In genomic region chr3:27423463-27423862, GRCh38 we compare ENCODE assay signal across 15 cellular contexts. TPM values are rescaled to one million over a fixed set of nuclear protein-coding genes. Genes with fewer than 3 reads are reported as not detected.
A peak's percentile ranks its signal among the peaks of the same experiment; 100 is the strongest.
DNase-seq lines count a peak whose midpoint lies in the region; ATAC-seq and TF ChIP-seq lines count a peak whose summit lies in the region.
"Had no signal": no experiment of that assay in that cellular context is flagged by ENCODE, and none has a peak within 500 bp of the region (broad histone marks: within the 10 kb centered on the region; RNA-seq: fewer than 3 reads in every experiment).

No MANE protein-coding gene starts in this region.

- H3K9me3 Mint-ChIP-seq in stimulated activated effector memory CD8-positive, alpha-beta T cell treated with anti-CD3 and anti-CD28 coated beads, Interleukin-12 subunit alpha, Interleukin-12 subunit beta, amount 100 ng/mL, for 72 hours = no peaks in the 10 kb centered on the region
- H3K9me3 Mint-ChIP-seq: activated T-cell treated with anti-CD3 and anti-CD28 coated beads, Interleukin-2, amount 50 U/mL, for 72 hours had no signal

- no peak overlapping the region for H3K27ac ChIP-seq in PC-3 (ENCODE audit: low read length)
- H3K27ac ChIP-seq in psoas muscle = peak overlapping the region; percentile 54
- H3K27ac ChIP-seq: parathyroid adenoma, tibial artery had no signal

- no peaks in the 10 kb centered on the region for H3K9me3 ChIP-seq in PC-3 (ENCODE audit: low read length)
- no peaks in the 10 kb centered on the region for H3K9me3 ChIP-seq in psoas muscle
- H3K9me3 ChIP-seq: tibial artery had no signal

- no peaks in the 10 kb centered on the region for H3F3A ChIP-seq in PC-3 (ENCODE audit: low read length, unreplicated experiment)

- DNase-seq in EL (peak; percentile 74), PC-3 (peak; percentile 67), epithelial cell of esophagus (ENCODE audit: low read depth) (peak; percentile 56), psoas muscle (no peak), Kasumi-1 (lab: John Stamatoyannopoulos, UW) (no peak), NCI-H1092 treated with DMSO at 0.1 percent for 48 hours (lab: John Stamatoyannopoulos, UW) (no peak), kidney glomerular epithelial cell (lab: John Stamatoyannopoulos, UW) (no peak)
- DNase-seq in stimulated activated effector memory CD8-positive, alpha-beta T cell treated with anti-CD3 and anti-CD28 coated beads, Interleukin-12 subunit alpha, Interleukin-12 subunit beta, amount 100 ng/mL, for 72 hours (ENCODE audit: low spot score in 2 of 2) = no peak
- DNase-seq: activated CD4-positive, CD25-positive, alpha-beta regulatory T cell treated with anti-CD3 and anti-CD28 coated beads, Interleukin-2, amount 50 U/mL, for 72 hours; activated T-cell treated with anti-CD3 and anti-CD28 coated beads, Interleukin-2, amount 50 U/mL, for 72 hours; midbrain; NCI-H2081 treated with DMSO at 0.1 percent for 48 hours; tibial artery had no signal

- H3K4me1 ChIP-seq in PC-3 (ENCODE audit: insufficient read depth, low read length) = peaks cover 15% of the 10 kb centered on the region
- H3K4me1 ChIP-seq in psoas muscle = peaks cover 22% of the 10 kb centered on the region
- H3K4me1 ChIP-seq: parathyroid adenoma had no signal

- POLR2A ChIA-PET in PC-3 (lab: Charles Lee; ENCODE audit: unreplicated experiment) = no interaction called here

- H3K27me3 ChIP-seq in PC-3 (ENCODE audit: low read length) = no peaks in the 10 kb centered on the region
- no peaks in the 10 kb centered on the region for H3K27me3 ChIP-seq in psoas muscle (ENCODE audit: insufficient read depth in 3 of 3, low read length in 2 of 3)
- H3K27me3 ChIP-seq: tibial artery had no signal

- H3K4me3 ChIP-seq in PC-3 (ENCODE audit: low read length) = no peak overlapping the region
- H3K4me3 ChIP-seq in epithelial cell of esophagus (ENCODE audit: low read length) = no peak overlapping the region
- peak overlapping the region; percentile 25 for H3K4me3 ChIP-seq in psoas muscle
- H3K4me3 ChIP-seq: K562, tibial artery had no signal

- ATAC-seq in PC-3 (peak; percentile 81), psoas muscle (peak; percentile 94 to 97 (median 96))
- ATAC-seq in stimulated activated effector memory CD8-positive, alpha-beta T cell treated with anti-CD3 and anti-CD28 coated beads, Interleukin-12 subunit alpha, Interleukin-12 subunit beta, amount 100 ng/mL, for 72 hours = no peak
- ATAC-seq: K562 had no signal

- H3K36me3 Mint-ChIP-seq in stimulated activated effector memory CD8-positive, alpha-beta T cell treated with anti-CD3 and anti-CD28 coated beads, Interleukin-12 subunit alpha, Interleukin-12 subunit beta, amount 100 ng/mL, for 72 hours = peaks cover 84% of the 10 kb centered on the region

- no TSS peak for BruUV-seq in PC-3 (replicated peaks; lab: Mats Ljungman, UMichigan)

- H3K4me2 ChIP-seq in PC-3 (ENCODE audit: low read length) = no peak overlapping the region

- 41 to 53% (median 48%) methylated on average over 5 of the region's 5 CpGs for WGBS in psoas muscle, 3 donors

- no peak overlapping the region for H3K4me3 Mint-ChIP-seq in stimulated activated effector memory CD8-positive, alpha-beta T cell treated with anti-CD3 and anti-CD28 coated beads, Interleukin-12 subunit alpha, Interleukin-12 subunit beta, amount 100 ng/mL, for 72 hours
- H3K4me3 Mint-ChIP-seq: activated T-cell treated with anti-CD3 and anti-CD28 coated beads, Interleukin-2, amount 50 U/mL, for 72 hours had no signal

- no peak for TF ChIP-seq CTCF in PC-3 (conservative IDR thresholded peaks at IDR 0.05; ENCODE audit: low read depth, low read length)
- no peak for TF ChIP-seq CTCF in epithelial cell of esophagus (IDR thresholded peaks at IDR 0.05; ENCODE audit: insufficient read depth, low read depth, low read length, missing control alignments)
- TF ChIP-seq CTCF in psoas muscle (IDR thresholded peaks at IDR 0.05) = no peak

- H3K9me2 ChIP-seq in PC-3 (replicated peaks; ENCODE audit: low read length) = no peaks in the 10 kb centered on the region

- H2AFZ ChIP-seq in PC-3 (ENCODE audit: low read length) = no peak overlapping the region
- H2AFZ ChIP-seq: parathyroid adenoma had no signal

- no peak overlapping the region for H3K27ac Mint-ChIP-seq in stimulated activated effector memory CD8-positive, alpha-beta T cell treated with anti-CD3 and anti-CD28 coated beads, Interleukin-12 subunit alpha, Interleukin-12 subunit beta, amount 100 ng/mL, for 72 hours
- H3K27ac Mint-ChIP-seq: activated T-cell treated with anti-CD3 and anti-CD28 coated beads, Interleukin-2, amount 50 U/mL, for 72 hours had no signal

- H4K20me1 ChIP-seq in PC-3 (ENCODE audit: low read length) = no peaks in the 10 kb centered on the region

- no peaks in the 10 kb centered on the region for H3K4me1 Mint-ChIP-seq in stimulated activated effector memory CD8-positive, alpha-beta T cell treated with anti-CD3 and anti-CD28 coated beads, Interleukin-12 subunit alpha, Interleukin-12 subunit beta, amount 100 ng/mL, for 72 hours

- CTCF ChIA-PET in PC-3 (lab: Charles Lee) = no interaction called here

- H3K36me3 ChIP-seq in PC-3 (ENCODE audit: low read depth, low read length) (peaks cover 38% of the 10 kb centered on the region), psoas muscle (ENCODE audit: insufficient read depth in 1 of 2, low read depth in 1 of 2) (peaks cover 0 to 47% of the 10 kb centered on the region in 2 donors)

- no peaks in the 10 kb centered on the region for H3K79me2 ChIP-seq in PC-3 (ENCODE audit: low read length)
- H3K79me2 ChIP-seq: parathyroid adenoma had no signal

- intact Hi-C loops in PC-3 (cut with micrococcal nuclease) = no loop called here
- intact Hi-C loops in psoas muscle (cut with DNase I) = no loop called here

- no peak overlapping the region for H3K9ac ChIP-seq in PC-3 (ENCODE audit: low read length)
- H3K9ac ChIP-seq: parathyroid adenoma had no signal

RNA-seq across cellular contexts. Expression of gene NEK10, which starts 54.3 kb away (rescaled TPM):
- total RNA-seq in PC-3 (2014; rRNA removed) (0.98 and 1.7 TPM in 2 replicates), psoas muscle (10 to 100 TPM in 1 of 4 donors, 1 to 10 TPM in 3; 5.0 to 16.6 (median 6.4) TPM)
- polyA plus RNA-seq in psoas muscle = 1 to 10 TPM in 2 of 3 donors, under 1 TPM in 1; 0.44 to 4.1 (median 1.3) TPM
- polyA plus RNA-seq: K562 had no signal

Comparison
In these comparisons a context has a peak if more than half of its experiments do, and no peak if none do; other contexts are left out.
1. DNase-seq: peak in EL (single experiment), PC-3 (single experiment) and epithelial cell of esophagus (single experiment); none in psoas muscle (0 of 2), Kasumi-1 (0 of 2), stimulated activated effector memory CD8-positive, alpha-beta T cell treated with anti-CD3 and anti-CD28 coated beads, Interleukin-12 subunit alpha, Interleukin-12 subunit beta, amount 100 ng/mL, for 72 hours (0 of 2), NCI-H1092 treated with DMSO at 0.1 percent for 48 hours (single experiment) and kidney glomerular epithelial cell (single experiment).